In the genomic region with DNA sequence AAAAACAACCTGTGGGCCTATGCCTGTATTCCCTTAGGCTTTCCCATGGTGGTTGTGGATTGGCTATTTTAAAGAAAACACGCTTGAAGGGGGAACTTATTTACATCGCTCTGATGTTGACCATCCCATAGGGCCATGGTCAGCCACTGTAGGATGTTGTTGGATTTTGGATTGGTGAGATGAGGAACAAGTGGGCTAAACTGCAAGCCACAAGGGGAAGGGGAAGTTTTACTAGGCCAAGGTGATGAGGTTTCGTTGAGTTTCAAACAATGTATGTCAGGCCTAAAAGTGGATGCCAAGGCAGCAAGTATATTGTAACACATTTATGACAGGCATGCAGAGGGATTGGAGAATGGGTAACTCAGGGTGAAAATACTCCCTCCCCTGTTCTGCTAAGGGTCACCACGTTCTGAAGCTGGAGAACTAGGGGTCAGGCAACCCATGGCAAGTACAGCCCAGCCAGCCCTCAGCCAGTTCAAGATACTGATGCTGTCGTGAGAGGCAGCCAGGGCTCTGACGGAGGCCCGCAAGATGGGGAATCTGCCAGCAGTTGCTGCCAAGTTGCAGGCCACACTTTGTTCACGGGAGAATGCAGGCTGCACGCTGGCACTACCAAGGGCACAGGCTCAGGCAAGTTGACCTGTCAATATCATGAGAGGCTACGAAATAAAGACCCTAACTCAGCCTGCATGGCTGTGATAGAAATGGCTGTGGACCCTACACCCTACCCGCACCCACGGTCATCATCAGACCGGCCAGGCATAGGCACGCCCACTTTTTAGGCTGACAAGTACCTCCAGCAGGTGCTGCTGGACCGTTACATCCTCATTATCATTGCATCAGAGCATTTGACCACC, we compare ENCODE assay signal across 1 cellular context.
A peak's percentile ranks its signal among the peaks of the same experiment; 100 is the strongest.
TF ChIP-seq lines count a peak whose summit lies in the region.

No MANE protein-coding gene starts in this region.

TF ChIP-seq in HepG2, 621 proteins besides CTCF, POLR2A, EP300 and RAD21:
- peak; percentile 52 for TF ChIP-seq POLR2G (IDR thresholded peaks at IDR 0.05; ENCODE audit: low read depth, low read length)
- TF ChIP-seq USF2 (IDR thresholded peaks at IDR 0.05; ENCODE audit: low read depth, low read length), result no peak
- no peak for TF ChIP-seq USF2 (CRISPR knock-in tag; IDR thresholded peaks at IDR 0.05; ENCODE audit: borderline replicate concordance)
TF ChIP-seq in HepG2: peak in this region for 1.
